Comparison of ENCODE assay signal across 8 cellular contexts in genomic region chr1:37860346-37860666, GRCh38. TPM values are rescaled to one million over a fixed set of nuclear protein-coding genes. Genes with fewer than 3 reads are reported as not detected.
DNase-seq lines count a peak whose midpoint lies in the region; ATAC-seq and TF ChIP-seq lines count a peak whose summit lies in the region.

No MANE protein-coding gene starts in this region.

- DNase-seq in SK-N-MC (ENCODE audit: low read depth, low spot score) (no peak), fibroblast of lung (ENCODE audit: low read depth in 2 of 2) (no peak), prostate gland (ENCODE audit: low spot score) (no peak), SIG-M5 (lab: John Stamatoyannopoulos, UW) (no peak), GM03348 (ENCODE audit: low spot score) (no peak)

- no peak overlapping the region for H2AFZ ChIP-seq in fibroblast of lung (ENCODE audit: low read length)

- H3K27ac ChIP-seq in SK-N-MC = peak overlapping the region; percentile 84
- no peak overlapping the region for H3K27ac ChIP-seq in fibroblast of lung (ENCODE audit: insufficient read depth, low read length)
- H3K27ac ChIP-seq in prostate gland = peak overlapping the region; percentile 86 to 89

- peak overlapping the region; percentile 48 for H3K4me2 ChIP-seq in fibroblast of lung (ENCODE audit: extremely low read depth, insufficient read depth, low read length)

- peaks cover 24% of the 10 kb centered on the region for H3K79me2 ChIP-seq in fibroblast of lung (ENCODE audit: control insufficient read depth, insufficient read depth, low read length)

- peak overlapping the region; percentile 90 for H3K9ac ChIP-seq in SK-N-MC (ENCODE audit: insufficient read length)
- no peak overlapping the region for H3K9ac ChIP-seq in fibroblast of lung (ENCODE audit: insufficient read depth, low read length)

- no peak for TF ChIP-seq POLR2A in prostate gland (IDR thresholded peaks at IDR 0.05)

- no peaks in the 10 kb centered on the region for H3K27me3 ChIP-seq in fibroblast of lung (ENCODE audit: control insufficient read depth, insufficient read depth, low read length)
- no peaks in the 10 kb centered on the region for H3K27me3 ChIP-seq in prostate gland (replicated peaks; ENCODE audit: insufficient read depth)

- H3K36me3 ChIP-seq in SK-N-MC (ENCODE audit: insufficient read depth, low read length) = peaks cover 11% of the 10 kb centered on the region
- peaks cover 8% of the 10 kb centered on the region for H3K36me3 ChIP-seq in fibroblast of lung (ENCODE audit: control insufficient read depth, insufficient read depth, low read length)
- H3K36me3 ChIP-seq in prostate gland = peaks cover 0 to 1% of the 10 kb centered on the region in 2 donors

- H3K9me3 ChIP-seq in SK-N-MC (ENCODE audit: low read depth, low read length) (no peaks in the 10 kb centered on the region), fibroblast of lung (ENCODE audit: control insufficient read depth, insufficient read depth, low read depth, low read length) (no peaks in the 10 kb centered on the region), prostate gland (no peaks in the 10 kb centered on the region)

- ATAC-seq in HG03457 (IDR thresholded peaks at IDR 0.05; ENCODE audit: unreplicated experiment) = no peak
- ATAC-seq in GM19452 (IDR thresholded peaks at IDR 0.05; ENCODE audit: unreplicated experiment) = no peak

- no peaks in the 10 kb centered on the region for H4K20me1 ChIP-seq in fibroblast of lung (ENCODE audit: control insufficient read depth, extremely low read depth, insufficient read depth, low read length)

- H3K4me3 ChIP-seq in GM08714 (ENCODE audit: low read length) (peak overlapping the region; percentile 78; the same call in 1 of the 2 replicates), SK-N-MC (peak overlapping the region; percentile 88), fibroblast of lung (replicated peaks in 1 of 4; ENCODE audit: control extremely low read depth in 1 of 4, insufficient read depth in 1 of 4, low read depth in 3 of 4, low read length in 4 of 4) (peak overlapping the region; percentile 87 to 99 (median 96)), prostate gland (peak overlapping the region; percentile 77 to 92)

- 23% methylated on average over 5 of the region's 5 CpGs for WGBS in prostate gland

- no peak for TF ChIP-seq CTCF in fibroblast of lung (conservative IDR thresholded peaks at IDR 0.05 in 1 of 2, IDR thresholded peaks at IDR 0.05 in 1 of 2; ENCODE audit: low read depth in 1 of 2, low read length in 2 of 2)
- no peak for TF ChIP-seq CTCF in prostate gland (IDR thresholded peaks at IDR 0.05)

- H3K4me1 ChIP-seq in fibroblast of lung (ENCODE audit: control insufficient read depth, extremely low read depth, insufficient read depth, low read length) = peaks cover under 1% of the 10 kb centered on the region
- peaks cover 10% of the 10 kb centered on the region for H3K4me1 ChIP-seq in prostate gland (replicated peaks)

- intact Hi-C loops in prostate gland (cut with DNase I) = loop anchor here (5.0 kb wide), 1 partner anchor 168 kb away; the partner anchor contains the start of gene CDCA8

RNA-seq across cellular contexts. Expression of gene MTF1, which starts 0.9 kb away (rescaled TPM):
- total RNA-seq in fibroblast of lung (3.1 and 4.5 TPM in 2 replicates), prostate gland (1 to 10 TPM; 4.5 to 8.8 TPM)
- polyA plus RNA-seq in fibroblast of lung = 8.4 and 8.8 TPM in 2 replicates
- polyA plus RNA-seq in fibroblast of lung (2012) = 5.4 and 7.5 TPM in 2 replicates
- polyA minus RNA-seq in fibroblast of lung (ENCODE audit: low replicate concordance) = 7.2 and 12.3 TPM in 2 replicates

RNA-seq across cellular contexts. Expression of gene YRDC, which starts 52.3 kb away (rescaled TPM):
- 12.6 and 14.0 TPM in 2 replicates for total RNA-seq in fibroblast of lung
- 9.9 and 15.9 TPM in 2 replicates for polyA plus RNA-seq in fibroblast of lung
- polyA plus RNA-seq in fibroblast of lung (2012) = 8.5 and 14.5 TPM in 2 replicates
- polyA minus RNA-seq in fibroblast of lung (ENCODE audit: low replicate concordance) = 10.3 and 17.0 TPM in 2 replicates
- total RNA-seq in prostate gland = 10 to 100 TPM; 23.7 to 33.5 TPM

RNA-seq across cellular contexts. Expression of gene C1orf122, which starts 52.7 kb away (rescaled TPM):
- total RNA-seq in fibroblast of lung (24.7 and 28.1 TPM in 2 replicates), prostate gland (100 to 1,000 TPM; 141 to 170 TPM)
- polyA plus RNA-seq in fibroblast of lung = 14.3 and 14.8 TPM in 2 replicates
- polyA plus RNA-seq in fibroblast of lung (2012) = 30.0 and 35.5 TPM in 2 replicates
- 12.1 and 26.1 TPM in 2 replicates for polyA minus RNA-seq in fibroblast of lung (ENCODE audit: low replicate concordance)
